18 cellular contexts compared by ENCODE assay signal in the genomic region with DNA sequence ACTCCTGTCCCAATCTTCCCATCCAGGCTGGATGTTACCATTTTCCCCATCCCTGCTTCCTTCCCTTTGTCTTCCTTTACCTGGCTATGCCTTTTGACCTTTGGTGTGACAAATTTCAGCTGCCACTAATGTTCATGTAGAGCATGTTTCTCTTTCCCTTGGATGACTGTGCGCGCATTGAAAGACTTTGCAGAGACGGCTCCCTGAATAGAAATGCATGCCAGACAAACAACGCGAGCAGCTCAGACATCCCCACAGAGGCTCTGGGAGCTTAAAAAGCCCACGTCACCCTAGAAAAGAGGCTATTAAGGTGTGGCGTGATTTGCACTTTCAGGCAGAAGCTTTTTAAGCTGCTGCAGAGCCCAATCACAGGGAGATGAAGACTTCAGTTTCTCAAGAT.
"Had no signal": no experiment of that assay in that cellular context is flagged by ENCODE, and none has a peak within 500 bp of the region (broad histone marks: within the 10 kb centered on the region; RNA-seq: fewer than 3 reads in every experiment).

No MANE protein-coding gene starts in this region.

- H3K4me1 Mint-ChIP-seq: central memory CD8-positive, alpha-beta T cell; naive thymus-derived CD8-positive, alpha-beta T cell had no signal

- H3K9me3 Mint-ChIP-seq: central memory CD8-positive, alpha-beta T cell; dendritic cell treated with granulocyte-macrophage colony-stimulating factor and Interleukin-4, amounts not matched to agents 40 ng/mL and 50 ng/mL, for 4 days had no signal

- H3K27ac ChIP-seq: esophagus squamous epithelium, gastroesophageal sphincter, hepatocyte, neutrophil, right atrium auricular region, stomach, suprapubic skin, tibial artery, upper lobe of left lung had no signal

- H3K36me3 Mint-ChIP-seq: naive thymus-derived CD8-positive, alpha-beta T cell had no signal

- DNase-seq: esophagus squamous epithelium; foreskin fibroblast; mammary epithelial cell; mucosa of descending colon; naive thymus-derived CD8-positive, alpha-beta T cell; small intestine; stimulated activated CD4-positive, alpha-beta T cell treated with anti-CD3 and anti-CD28 coated beads, Interleukin-12 subunit alpha, Interleukin-12 subunit beta, amount 100 ng/mL, for 4 hours; stimulated activated naive CD4-positive, alpha-beta T cell; stomach; tibial artery; upper lobe of left lung had no signal

- H3K4me3 Mint-ChIP-seq: central memory CD8-positive, alpha-beta T cell; dendritic cell treated with granulocyte-macrophage colony-stimulating factor and Interleukin-4, amounts not matched to agents 40 ng/mL and 50 ng/mL, for 4 days; naive thymus-derived CD8-positive, alpha-beta T cell had no signal

- H3K27ac Mint-ChIP-seq: dendritic cell treated with granulocyte-macrophage colony-stimulating factor and Interleukin-4, amounts not matched to agents 40 ng/mL and 50 ng/mL, for 4 days; naive thymus-derived CD8-positive, alpha-beta T cell had no signal

- H3K27me3 Mint-ChIP-seq: central memory CD8-positive, alpha-beta T cell had no signal
